8 cellular contexts compared by ENCODE assay signal in the genomic region with DNA sequence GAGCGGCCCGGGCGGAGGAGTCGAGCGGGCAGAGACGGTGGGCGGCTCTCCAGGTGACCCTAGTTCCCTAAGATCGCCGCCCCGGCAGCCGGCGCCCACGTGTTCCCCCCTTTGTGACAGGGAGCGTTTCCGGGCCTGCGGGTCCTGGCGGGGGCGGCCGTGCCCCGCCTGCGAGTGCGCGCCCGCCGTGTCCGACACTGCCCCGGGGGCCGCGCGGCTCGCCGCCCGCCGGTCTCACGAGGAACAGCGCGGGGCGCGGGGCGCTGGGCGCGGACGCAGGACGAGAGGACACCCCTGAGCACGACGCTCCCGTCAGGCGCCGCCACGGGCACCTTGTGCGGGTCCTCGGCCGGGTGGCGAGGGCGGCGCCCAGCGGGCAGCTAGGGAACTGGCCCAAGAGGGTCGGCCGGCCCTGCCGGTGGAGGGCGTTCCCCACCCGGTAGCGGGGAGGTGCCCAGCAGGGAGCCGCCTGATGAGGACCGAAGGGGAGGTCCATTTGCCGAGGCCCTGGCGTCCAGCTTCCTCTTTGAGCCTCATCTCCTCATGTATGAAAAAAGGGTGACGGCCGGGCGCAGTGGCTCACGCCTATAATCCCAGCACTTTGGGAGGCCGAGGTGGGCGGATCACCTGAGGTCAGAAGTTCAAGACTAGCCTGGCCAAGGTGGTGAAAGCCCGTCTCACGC. TPM values are rescaled to one million over a fixed set of nuclear protein-coding genes. Genes with fewer than 3 reads are reported as not detected.
DNase-seq lines count a peak whose midpoint lies in the region; ATAC-seq and TF ChIP-seq lines count a peak whose summit lies in the region.

A gene (minus strand): TSS at position 137 of the 683 bp plus-strand sequence. CDS start 535 bp downstream, outside the sequence.

- peak within 1 kb of the TSS; percentile 96 to 99 (median 98) for H3K27ac Mint-ChIP-seq in naive thymus-derived CD8-positive, alpha-beta T cell

- H3K4me2 ChIP-seq in KMS-11 = peak within 1 kb of the TSS; percentile 99

- H3K36me3 Mint-ChIP-seq in naive thymus-derived CD8-positive, alpha-beta T cell = peaks cover 0 to 18% (median under 1%) of the 10 kb centered on the region in 3 donors

- H3K4me1 ChIP-seq in KMS-11 (ENCODE audit: low read depth, poor library complexity, severe bottlenecking) = peaks cover 30% of the 10 kb centered on the region

- no peaks in the 10 kb centered on the region; the same call in 1 of the 2 replicates for H3K36me3 ChIP-seq in KMS-11 (ENCODE audit: insufficient read depth)

- POLR2A ChIA-PET in naive thymus-derived CD8-positive, alpha-beta T cell (lab: Charles Lee) = interaction anchor here (0.7 to 4.3 kb wide), 17 partner anchors 10 to 146 kb away, joined by 3 to 63 read pairs (median 5); a partner anchor contains a TSS

- no peaks in the 10 kb centered on the region for H3K9me3 Mint-ChIP-seq in naive thymus-derived CD8-positive, alpha-beta T cell

- H3K79me2 ChIP-seq in KMS-11 (ENCODE audit: insufficient read depth, low read depth) = peaks cover 30% of the 10 kb centered on the region

- no peaks in the 10 kb centered on the region for H3K27me3 Mint-ChIP-seq in naive thymus-derived CD8-positive, alpha-beta T cell

- H3K4me3 ChIP-seq in KMS-11 (IDR thresholded peaks at IDR 0.05; ENCODE audit: insufficient read depth, low read depth, low read length) = no peak within 1 kb of the TSS

- peaks cover 19 to 47% (median 46%) of the 10 kb centered on the region in 4 donors for H3K4me1 Mint-ChIP-seq in naive thymus-derived CD8-positive, alpha-beta T cell

- no peaks in the 10 kb centered on the region for H3K27me3 ChIP-seq in KMS-11 (ENCODE audit: insufficient read depth, low read depth)

- H3K4me3 Mint-ChIP-seq in naive thymus-derived CD8-positive, alpha-beta T cell = peak within 1 kb of the TSS; percentile 88 to 97 (median 94)

- peak within 1 kb of the TSS; percentile 82 for H3K27ac ChIP-seq in KMS-11

- H3K9ac ChIP-seq in KMS-11 = peak within 1 kb of the TSS; percentile 95

- peak within 1 kb of the TSS; percentile 67; the same call in 1 of the 2 replicates for H2AFZ ChIP-seq in KMS-11 (ENCODE audit: low read depth)

- peak; percentile 78 for ATAC-seq in GM21529 (IDR thresholded peaks at IDR 0.05; ENCODE audit: unreplicated experiment)
- peak; percentile 86 to 87 for ATAC-seq in naive thymus-derived CD8-positive, alpha-beta T cell

- peak; percentile 54; the same call in 1 of the 2 replicates for TF ChIP-seq CTCF in KMS-11 (conservative IDR thresholded peaks at IDR 0.05; ENCODE audit: low read depth, low read length)

- H4K20me1 ChIP-seq in KMS-11 (ENCODE audit: insufficient read depth) = no peaks in the 10 kb centered on the region

- DNase-seq in DMS 273 (lab: John Stamatoyannopoulos, UW; ENCODE audit: unreplicated experiment) (peak; percentile 96), RKO (ENCODE audit: low spot score) (peak; percentile 94), activated T-helper 1 cell treated with Interleukin-2 at 50 U/mL for 16 hours (ENCODE audit: low read depth) (peak; percentile 77), fibroblast of gingiva (ENCODE audit: low read depth) (peak; percentile 89)
- DNase-seq in naive thymus-derived CD8-positive, alpha-beta T cell = peak; percentile 63 to 91 (median 84)
- DNase-seq in stimulated activated naive CD4-positive, alpha-beta T cell (lab: John Stamatoyannopoulos, UW) = peak; percentile 58 to 94 (median 76)

RNA-seq across cellular contexts. Expression of the gene that starts here (rescaled TPM):
- 10 to 100 TPM; 37.6 to 40.3 TPM for total RNA-seq in naive thymus-derived CD8-positive, alpha-beta T cell
- 10 to 100 TPM; 27.5 to 37.8 (median 30.3) TPM for polyA plus RNA-seq in naive thymus-derived CD8-positive, alpha-beta T cell
